1 cellular context compared by ENCODE assay signal in genomic region chr4:4248885-4249203, GRCh38.
A peak's percentile ranks its signal among the peaks of the same experiment; 100 is the strongest.
TF ChIP-seq lines count a peak whose summit lies in the region.

No MANE protein-coding gene starts in this region.

TF ChIP-seq in GM12878, 131 proteins besides CTCF, POLR2A, EP300 and RAD21:
- 0 out of 2 replicates have a peak, but pooled peaks have one; percentile 15 for TF ChIP-seq RUNX3 (IDR thresholded peaks at IDR 0.05; ENCODE audit: low read length)
- peak; percentile 43 to 51; a peak in 3 of 4 replicates for TF ChIP-seq BHLHE40 (IDR thresholded peaks at IDR 0.05; ENCODE audit: borderline replicate concordance in 1 of 2, low read depth in 2 of 2, low read length in 1 of 2)
- no peak for TF ChIP-seq YBX1 (IDR thresholded peaks at IDR 0.05)
- TF ChIP-seq CBFB (IDR thresholded peaks at IDR 0.05; ENCODE audit: low read depth) = 0 out of 2 replicates have a peak, but pooled peaks have one; percentile 3
- no peak for TF ChIP-seq ETV6 (conservative IDR thresholded peaks at IDR 0.05 in 1 of 2, IDR thresholded peaks at IDR 0.05 in 1 of 2; ENCODE audit: borderline replicate concordance in 1 of 2, low read depth in 1 of 2)
